In the genomic region with DNA sequence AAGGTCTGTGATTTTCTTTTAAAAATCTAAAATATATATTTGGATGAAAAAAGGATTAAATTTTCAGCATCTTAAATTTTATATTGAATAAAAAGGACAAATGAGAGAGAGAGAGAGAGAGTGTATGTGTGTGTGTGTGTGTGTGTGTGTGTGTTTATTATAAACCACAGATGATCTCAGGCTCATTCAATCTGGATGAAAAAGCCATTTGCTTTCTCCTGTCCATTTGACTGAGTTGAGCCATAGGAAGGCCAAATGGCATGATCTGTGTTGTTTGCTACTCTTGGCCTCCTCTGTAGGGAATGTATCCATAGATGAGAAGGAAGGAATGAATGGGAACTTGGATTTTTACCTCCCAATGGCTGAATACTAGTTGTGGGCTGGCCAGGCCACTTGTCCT, we compare ENCODE assay signal across 23 cellular contexts.
"Had no signal": no experiment of that assay in that cellular context is flagged by ENCODE, and none has a peak within 500 bp of the region (broad histone marks: within the 10 kb centered on the region; RNA-seq: fewer than 3 reads in every experiment).

No MANE protein-coding gene starts in this region.

- H3K4me1 ChIP-seq: parathyroid adenoma, transverse colon had no signal

- H3K27ac ChIP-seq: dorsolateral prefrontal cortex, epithelial cell of prostate, lower lobe of right lung, neutrophil, parathyroid adenoma, right lobe of liver, suprapubic skin, transverse colon had no signal

- H3K27me3 ChIP-seq: dorsolateral prefrontal cortex, neutrophil, right lobe of liver, suprapubic skin, transverse colon had no signal

- H3K9me3 Mint-ChIP-seq: endodermal cell; natural killer cell; stimulated activated naive CD8-positive, alpha-beta T cell treated with anti-CD3 and anti-CD28 coated beads, Interleukin-15, amount 100 ng/mL, for 72 hours had no signal

- H2AFZ ChIP-seq: parathyroid adenoma had no signal

- H3K27ac Mint-ChIP-seq: natural killer cell; progenitor cell of endocrine pancreas; stimulated activated naive CD8-positive, alpha-beta T cell treated with anti-CD3 and anti-CD28 coated beads, Interleukin-15, amount 100 ng/mL, for 72 hours had no signal

- H3K9me3 ChIP-seq: lower lobe of right lung, neutrophil, right lobe of liver, suprapubic skin, transverse colon had no signal

- H3K27me3 Mint-ChIP-seq: progenitor cell of endocrine pancreas; stimulated activated naive CD8-positive, alpha-beta T cell treated with anti-CD3 and anti-CD28 coated beads, Interleukin-15, amount 100 ng/mL, for 72 hours had no signal

- H3K4me1 Mint-ChIP-seq: natural killer cell had no signal

- H3K4me2 ChIP-seq: smooth muscle cell had no signal

- H3K4me3 ChIP-seq: dorsolateral prefrontal cortex, lower lobe of right lung, right lobe of liver, smooth muscle cell, suprapubic skin, transverse colon had no signal

- H3K9ac ChIP-seq: parathyroid adenoma had no signal

- H3K4me3 Mint-ChIP-seq: endodermal cell; natural killer cell; stimulated activated naive CD8-positive, alpha-beta T cell treated with anti-CD3 and anti-CD28 coated beads, Interleukin-15, amount 100 ng/mL, for 72 hours had no signal

- DNase-seq: dorsolateral prefrontal cortex; effector CD8-positive, alpha-beta T cell; endodermal cell; foreskin melanocyte; left ventricle myocardium superior; lower lobe of right lung; natural killer cell; right lobe of liver; stimulated activated CD4-positive, alpha-beta T cell treated with anti-CD3 and anti-CD28 coated beads, Interleukin-12 subunit alpha, Interleukin-12 subunit beta, amount 100 ng/mL, for 4 hours; stimulated activated CD4-positive, alpha-beta T cell treated with anti-CD3 and anti-CD28 coated beads, Interleukin-1b, Interleukin-23, amount 100 ng/mL, for 48 hours; stimulated activated CD4-positive, alpha-beta T cell treated with anti-CD3 and anti-CD28 coated beads, Interleukin-4, amount 100 ng/mL, for 1 hour; stimulated activated CD8-positive, alpha-beta memory T cell treated with anti-CD3 and anti-CD28 coated beads, Interleukin-4, amount 100 ng/mL, for 48 hours; stimulated activated naive CD4-positive, alpha-beta T cell; stimulated activated naive CD8-positive, alpha-beta T cell treated with anti-CD3 and anti-CD28 coated beads, Interleukin-15, amount 100 ng/mL, for 72 hours; transverse colon had no signal

- FAIRE-seq: colon, keratinocyte had no signal

- H3K79me2 ChIP-seq: parathyroid adenoma had no signal

- H3K36me3 ChIP-seq: right lobe of liver had no signal
